ENCODE assay signal across 7 cellular contexts in the genomic region with DNA sequence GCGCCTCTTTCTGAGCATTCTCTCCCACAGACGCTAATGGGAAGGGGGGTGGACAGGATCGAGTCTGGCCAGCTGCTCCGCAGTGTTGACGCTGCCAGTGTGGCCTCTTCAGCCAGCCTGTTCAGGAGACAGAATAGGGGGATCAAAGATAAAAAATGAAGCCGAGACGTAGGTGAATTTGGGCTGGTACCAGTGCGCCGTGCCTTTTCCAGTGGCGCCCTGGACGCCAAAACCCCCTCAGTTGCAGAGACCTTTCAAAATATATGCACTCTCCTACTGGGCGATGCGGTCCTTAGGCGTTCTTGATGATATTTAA. TPM values are rescaled to one million over a fixed set of nuclear protein-coding genes. Genes with fewer than 3 reads are reported as not detected.
DNase-seq lines count a peak whose midpoint lies in the region; ATAC-seq and TF ChIP-seq lines count a peak whose summit lies in the region.

No MANE protein-coding gene starts in this region.

- H3K9me3 Mint-ChIP-seq in mesothelial cell of epicardium = peaks cover 12% of the 10 kb centered on the region

- H3K27ac Mint-ChIP-seq in mesothelial cell of epicardium = peak overlapping the region; percentile 94

- H3K4me3 Mint-ChIP-seq in mesothelial cell of epicardium = peak overlapping the region; percentile 84

- no peak for ATAC-seq in HG02642 (IDR thresholded peaks at IDR 0.05; ENCODE audit: poor library complexity, unreplicated experiment)

- H3K27me3 Mint-ChIP-seq in mesothelial cell of epicardium (ENCODE audit: low read depth) = no peaks in the 10 kb centered on the region

- peak overlapping the region; percentile 100 for H3K4me3 ChIP-seq in GM12865 (ENCODE audit: low read depth, low read length)
- peak overlapping the region; percentile 97 to 98 for H3K4me3 ChIP-seq in cardiac fibroblast (replicated peaks in 1 of 2; ENCODE audit: low read depth in 2 of 2, low read length in 2 of 2)

- H3K4me1 Mint-ChIP-seq in mesothelial cell of epicardium = peaks cover 34% of the 10 kb centered on the region

- no peak for TF ChIP-seq CTCF in GM12865 (IDR thresholded peaks at IDR 0.05; ENCODE audit: insufficient read depth, low read depth, low read length, missing control alignments)
- TF ChIP-seq CTCF in cardiac fibroblast (IDR thresholded peaks at IDR 0.05; ENCODE audit: low read depth, low read length) = no peak
- TF ChIP-seq CTCF in mesothelial cell of epicardium (IDR thresholded peaks at IDR 0.05; ENCODE audit: unreplicated experiment) = no peak

- DNase-seq in GM12865 (ENCODE audit: low read depth) (no peak), NCI-H1105 treated with DMSO at 0.1 percent for 48 hours (lab: John Stamatoyannopoulos, UW) (peak; percentile 52), cardiac fibroblast (ENCODE audit: low read depth in 2 of 2) (no peak), mesothelial cell of epicardium (ENCODE audit: low spot score in 2 of 2, unreplicated experiment in 2 of 2) (no peak), SKM-1 treated with dmso at 0.1 percent for 144 hours (lab: John Stamatoyannopoulos, UW; ENCODE audit: unreplicated experiment) (no peak), GM03348 (ENCODE audit: low spot score) (no peak)

- H3K36me3 Mint-ChIP-seq in mesothelial cell of epicardium = peaks cover 13% of the 10 kb centered on the region

RNA-seq across cellular contexts. Expression of a gene that starts 1.1 kb away (rescaled TPM):
- 280 to 286 TPM (median 285 TPM) in 3 replicates for total RNA-seq in mesothelial cell of epicardium

RNA-seq across cellular contexts. Expression of a gene that starts 1.3 kb away (rescaled TPM):
- total RNA-seq in mesothelial cell of epicardium = 11.0 to 13.9 TPM (median 13.7 TPM) in 3 replicates
